In the genomic region with DNA sequence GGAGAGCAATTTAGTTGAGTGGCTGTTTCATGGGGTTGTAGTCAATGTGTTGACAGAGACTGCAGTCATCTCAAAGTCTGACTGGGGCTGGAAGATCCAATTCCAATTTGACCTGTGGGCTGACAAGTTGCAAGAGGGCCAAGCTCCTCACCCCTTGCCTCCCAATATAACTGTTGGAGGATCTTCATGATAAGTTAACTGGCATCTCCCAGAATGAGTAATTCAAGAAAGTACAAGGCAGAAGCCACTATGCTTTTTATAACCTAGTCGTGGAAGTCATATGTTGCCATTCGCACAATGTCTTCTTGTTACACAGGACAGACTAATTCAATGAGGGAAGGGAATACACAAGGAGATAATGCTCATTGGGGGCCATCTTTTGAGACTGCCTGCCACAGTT, we compare ENCODE assay signal across 21 cellular contexts. TPM values are rescaled to one million over a fixed set of nuclear protein-coding genes. Genes with fewer than 3 reads are reported as not detected.
DNase-seq lines count a peak whose midpoint lies in the region; ATAC-seq and TF ChIP-seq lines count a peak whose summit lies in the region.
"Had no signal": no experiment of that assay in that cellular context is flagged by ENCODE, and none has a peak within 500 bp of the region (broad histone marks: within the 10 kb centered on the region; RNA-seq: fewer than 3 reads in every experiment).

No MANE protein-coding gene starts in this region.

- POLR2A ChIA-PET in activated CD8-positive, alpha-beta T cell treated with anti-CD3 and anti-CD28 coated beads, Interleukin-2, amount 10 ng/mL, durations not matched to agents 7 days and 5 days (lab: Charles Lee), result interaction anchor here (7.8 kb wide), 1 partner anchor 40 kb away, joined by 113 read pairs; the partner anchor contains the start of gene CLDND1
- POLR2A ChIA-PET in Caco-2 (lab: Charles Lee), result no interaction called here

- H3K9me3 Mint-ChIP-seq in activated CD8-positive, alpha-beta memory T cell treated with anti-CD3 and anti-CD28 coated beads, Interleukin-2, amount 10 ng/mL, durations not matched to agents 7 days and 5 days (ENCODE audit: low read depth), result no peaks in the 10 kb centered on the region
- H3K9me3 Mint-ChIP-seq in activated CD8-positive, alpha-beta T cell treated with anti-CD3 and anti-CD28 coated beads, Interleukin-2, amount 10 ng/mL, durations not matched to agents 7 days and 5 days (ENCODE audit: insufficient read depth), result peaks cover 13% of the 10 kb centered on the region
- H3K9me3 Mint-ChIP-seq in natural killer cell treated with Interleukin-12 subunit alpha and Interleukin-12 subunit beta and Interleukin-15 and Interleukin-18, amount 100 ng/mL, for 72 hours, result no peaks in the 10 kb centered on the region
- no peaks in the 10 kb centered on the region for H3K9me3 Mint-ChIP-seq in Caco-2 (ENCODE audit: unreplicated experiment)
- H3K9me3 Mint-ChIP-seq: mesothelial cell of epicardium, WTC11 had no signal

- no peaks in the 10 kb centered on the region for H3K27me3 ChIP-seq in KMS-11 (ENCODE audit: insufficient read depth, low read depth)
- no peaks in the 10 kb centered on the region for H3K27me3 ChIP-seq in Caco-2 (replicated peaks; ENCODE audit: control insufficient read depth, insufficient read depth, low read length)
- H3K27me3 ChIP-seq: dorsolateral prefrontal cortex, gastrocnemius medialis had no signal

- H3K9ac ChIP-seq in KMS-11, result no peak overlapping the region

- CTCF ChIA-PET in activated CD8-positive, alpha-beta memory T cell treated with anti-CD3 and anti-CD28 coated beads, Interleukin-2, amount 10 ng/mL, durations not matched to agents 7 days and 5 days (lab: Charles Lee), result no interaction called here
- CTCF ChIA-PET in activated CD8-positive, alpha-beta T cell treated with anti-CD3 and anti-CD28 coated beads, Interleukin-2, amount 10 ng/mL, durations not matched to agents 7 days and 5 days (lab: Charles Lee), result interaction anchor here (1.4 to 2.3 kb wide), 2 partner anchors 12 to 14 kb away, joined by 4 to 14 read pairs; no protein-coding TSS in a partner anchor
- CTCF ChIA-PET in Caco-2 (lab: Charles Lee), result no interaction called here

- H3K4me3 ChIP-seq in KMS-11 (IDR thresholded peaks at IDR 0.05; ENCODE audit: insufficient read depth, low read depth, low read length) (no peak overlapping the region), Caco-2 (ENCODE audit: low read depth, low read length) (no peak overlapping the region)
- H3K4me3 ChIP-seq: dorsolateral prefrontal cortex, gastrocnemius medialis, tibial artery had no signal

- TF ChIP-seq CTCF in KMS-11 (conservative IDR thresholded peaks at IDR 0.05; ENCODE audit: low read depth, low read length) (no peak), Caco-2 (IDR thresholded peaks at IDR 0.05; ENCODE audit: insufficient read depth in 1 of 2, low read depth in 1 of 2, low read length in 1 of 2, severe bottlenecking in 1 of 2, unreplicated experiment in 1 of 2) (no peak)

- H3K79me2 ChIP-seq in KMS-11 (ENCODE audit: insufficient read depth, low read depth), result no peaks in the 10 kb centered on the region

- peaks cover 22% of the 10 kb centered on the region for H3K36me3 Mint-ChIP-seq in activated CD8-positive, alpha-beta memory T cell treated with anti-CD3 and anti-CD28 coated beads, Interleukin-2, amount 10 ng/mL, durations not matched to agents 7 days and 5 days
- peaks cover 26% of the 10 kb centered on the region for H3K36me3 Mint-ChIP-seq in activated CD8-positive, alpha-beta T cell treated with anti-CD3 and anti-CD28 coated beads, Interleukin-2, amount 10 ng/mL, durations not matched to agents 7 days and 5 days (ENCODE audit: low read depth)
- H3K36me3 Mint-ChIP-seq in natural killer cell treated with Interleukin-12 subunit alpha and Interleukin-12 subunit beta and Interleukin-15 and Interleukin-18, amount 100 ng/mL, for 72 hours, result peaks cover 11% of the 10 kb centered on the region
- H3K36me3 Mint-ChIP-seq in Caco-2 (ENCODE audit: insufficient read depth, unreplicated experiment), result no peaks in the 10 kb centered on the region
- H3K36me3 Mint-ChIP-seq: mesothelial cell of epicardium, WTC11 had no signal

- intact Hi-C loops in Caco-2 (cut with micrococcal nuclease; ENCODE audit: unreplicated experiment), result no loop called here

- peak overlapping the region; percentile 9; the same call in 1 of the 2 replicates for H3K27ac ChIP-seq in KMS-11
- H3K27ac ChIP-seq: dorsolateral prefrontal cortex, gastrocnemius medialis, tibial artery had no signal

- H3K36me3 ChIP-seq in KMS-11 (ENCODE audit: insufficient read depth) (no peaks in the 10 kb centered on the region), Caco-2 (ENCODE audit: control insufficient read depth, insufficient read depth, low read length) (no peaks in the 10 kb centered on the region)
- H3K36me3 ChIP-seq: gastrocnemius medialis, tibial artery had no signal

- peak overlapping the region; percentile 75 for H3K27ac Mint-ChIP-seq in activated CD8-positive, alpha-beta memory T cell treated with anti-CD3 and anti-CD28 coated beads, Interleukin-2, amount 10 ng/mL, durations not matched to agents 7 days and 5 days
- H3K27ac Mint-ChIP-seq in activated CD8-positive, alpha-beta T cell treated with anti-CD3 and anti-CD28 coated beads, Interleukin-2, amount 10 ng/mL, durations not matched to agents 7 days and 5 days, result peak overlapping the region; percentile 37
- H3K27ac Mint-ChIP-seq in natural killer cell treated with Interleukin-12 subunit alpha and Interleukin-12 subunit beta and Interleukin-15 and Interleukin-18, amount 100 ng/mL, for 72 hours, result peak overlapping the region; percentile 56 to 100
- H3K27ac Mint-ChIP-seq in Caco-2 (ENCODE audit: unreplicated experiment), result no peak overlapping the region
- H3K27ac Mint-ChIP-seq: mesothelial cell of epicardium, WTC11 had no signal

- H3K4me3 Mint-ChIP-seq in activated CD8-positive, alpha-beta memory T cell treated with anti-CD3 and anti-CD28 coated beads, Interleukin-2, amount 10 ng/mL, durations not matched to agents 7 days and 5 days, result peak overlapping the region; percentile 23
- H3K4me3 Mint-ChIP-seq in activated CD8-positive, alpha-beta T cell treated with anti-CD3 and anti-CD28 coated beads, Interleukin-2, amount 10 ng/mL, durations not matched to agents 7 days and 5 days, result no peak overlapping the region
- peak overlapping the region; percentile 81 for H3K4me3 Mint-ChIP-seq in natural killer cell treated with Interleukin-12 subunit alpha and Interleukin-12 subunit beta and Interleukin-15 and Interleukin-18, amount 100 ng/mL, for 72 hours
- no peak overlapping the region for H3K4me3 Mint-ChIP-seq in Caco-2 (ENCODE audit: unreplicated experiment)
- H3K4me3 Mint-ChIP-seq: mesothelial cell of epicardium, WTC11 had no signal

- no peak for ATAC-seq in activated CD8-positive, alpha-beta memory T cell treated with anti-CD3 and anti-CD28 coated beads, Interleukin-2, amount 10 ng/mL, durations not matched to agents 7 days and 5 days
- ATAC-seq in activated CD8-positive, alpha-beta T cell treated with anti-CD3 and anti-CD28 coated beads, Interleukin-2, amount 10 ng/mL, durations not matched to agents 7 days and 5 days, result no peak
- no peak for ATAC-seq in natural killer cell treated with Interleukin-12 subunit alpha and Interleukin-12 subunit beta and Interleukin-15 and Interleukin-18, amount 100 ng/mL, for 72 hours
- ATAC-seq in HG03108 (IDR thresholded peaks at IDR 0.05; ENCODE audit: unreplicated experiment), result no peak
- no peak for ATAC-seq in HG03457 (IDR thresholded peaks at IDR 0.05; ENCODE audit: unreplicated experiment)
- ATAC-seq: gastrocnemius medialis, WTC11 had no signal

- no TSS peak for BruUV-seq in Caco-2 (replicated peaks; lab: Mats Ljungman, UMichigan)

- peaks cover 93% of the 10 kb centered on the region for H3K4me1 ChIP-seq in KMS-11 (ENCODE audit: low read depth, poor library complexity, severe bottlenecking)
- H3K4me1 ChIP-seq in Caco-2, result no peaks in the 10 kb centered on the region
- H3K4me1 ChIP-seq: gastrocnemius medialis, tibial artery had no signal

- 0 out of 2 replicates have a peak overlapping the region, but pooled peaks have one; percentile 8 for H3K4me2 ChIP-seq in KMS-11

- no peaks in the 10 kb centered on the region for H3K27me3 Mint-ChIP-seq in activated CD8-positive, alpha-beta memory T cell treated with anti-CD3 and anti-CD28 coated beads, Interleukin-2, amount 10 ng/mL, durations not matched to agents 7 days and 5 days
- H3K27me3 Mint-ChIP-seq in activated CD8-positive, alpha-beta T cell treated with anti-CD3 and anti-CD28 coated beads, Interleukin-2, amount 10 ng/mL, durations not matched to agents 7 days and 5 days (ENCODE audit: low read depth), result no peaks in the 10 kb centered on the region
- H3K27me3 Mint-ChIP-seq in natural killer cell treated with Interleukin-12 subunit alpha and Interleukin-12 subunit beta and Interleukin-15 and Interleukin-18, amount 100 ng/mL, for 72 hours, result no peaks in the 10 kb centered on the region
- H3K27me3 Mint-ChIP-seq in Caco-2 (ENCODE audit: insufficient read depth, unreplicated experiment), result peaks cover 3% of the 10 kb centered on the region

- DNase-seq in activated CD8-positive, alpha-beta memory T cell treated with anti-CD3 and anti-CD28 coated beads, Interleukin-2, amount 10 ng/mL, durations not matched to agents 7 days and 5 days, result no peak
- DNase-seq in activated CD8-positive, alpha-beta memory T cell treated with anti-CD3 and anti-CD28 coated beads, Interleukin-2, amount 50 U/mL, for 48 hours, result no peak
- no peak for DNase-seq in activated CD8-positive, alpha-beta T cell treated with anti-CD3 and anti-CD28 coated beads, Interleukin-2, amount 10 ng/mL, durations not matched to agents 7 days and 5 days
- no peak for DNase-seq in natural killer cell treated with Interleukin-12 subunit alpha and Interleukin-12 subunit beta and Interleukin-15 and Interleukin-18, amount 100 ng/mL, for 72 hours (ENCODE audit: low spot score)
- DNase-seq in Caco-2, result no peak
- DNase-seq: activated CD8-positive, alpha-beta memory T cell treated with anti-CD3 and anti-CD28 coated beads, Interleukin-2, amount 50 U/mL, for 4 hours; dorsolateral prefrontal cortex; gastrocnemius medialis; H7; NCI-H1930; Right ventricle myocardium superior; tibial artery had no signal

- H3K9me3 ChIP-seq in Caco-2, result no peaks in the 10 kb centered on the region
- H3K9me3 ChIP-seq: gastrocnemius medialis, tibial artery had no signal

- no peak overlapping the region for H2AFZ ChIP-seq in KMS-11 (ENCODE audit: low read depth)

- H4K20me1 ChIP-seq in KMS-11 (ENCODE audit: insufficient read depth), result no peaks in the 10 kb centered on the region

- peaks cover 91% of the 10 kb centered on the region for H3K4me1 Mint-ChIP-seq in activated CD8-positive, alpha-beta memory T cell treated with anti-CD3 and anti-CD28 coated beads, Interleukin-2, amount 10 ng/mL, durations not matched to agents 7 days and 5 days
- peaks cover 93% of the 10 kb centered on the region for H3K4me1 Mint-ChIP-seq in activated CD8-positive, alpha-beta T cell treated with anti-CD3 and anti-CD28 coated beads, Interleukin-2, amount 10 ng/mL, durations not matched to agents 7 days and 5 days (ENCODE audit: low read depth)
- peaks cover 66 to 80% of the 10 kb centered on the region in 2 donors for H3K4me1 Mint-ChIP-seq in natural killer cell treated with Interleukin-12 subunit alpha and Interleukin-12 subunit beta and Interleukin-15 and Interleukin-18, amount 100 ng/mL, for 72 hours (ENCODE audit: low read depth in 2 of 2)
- no peaks in the 10 kb centered on the region for H3K4me1 Mint-ChIP-seq in Caco-2 (ENCODE audit: low read depth, unreplicated experiment)
- H3K4me1 Mint-ChIP-seq: mesothelial cell of epicardium, WTC11 had no signal

RNA-seq across cellular contexts. Expression of gene GPR15, which starts 29.1 kb away (rescaled TPM):
- total RNA-seq in activated CD8-positive, alpha-beta memory T cell treated with anti-CD3 and anti-CD28 coated beads, Interleukin-2, amount 10 ng/mL, durations not matched to agents 7 days and 5 days, result 100 to 1,000 TPM; 107 to 182 TPM
- 10 to 100 TPM; 18.9 to 19.7 TPM for total RNA-seq in activated CD8-positive, alpha-beta T cell treated with anti-CD3 and anti-CD28 coated beads, Interleukin-2, amount 10 ng/mL, durations not matched to agents 7 days and 5 days
- 10 to 100 TPM in 1 of 2 donors, 1 to 10 TPM in 1; 1.4 to 13.2 TPM for total RNA-seq in natural killer cell treated with Interleukin-12 subunit alpha and Interleukin-12 subunit beta and Interleukin-15 and Interleukin-18, amount 100 ng/mL, for 72 hours
- not detected in 2 replicates for total RNA-seq in Caco-2 (2022)
- total RNA-seq: bronchial epithelial cell, epithelial cell of proximal tubule, gastrocnemius medialis, H7, mesothelial cell of epicardium, NCI-H460, renal cortical epithelial cell, Right ventricle myocardium superior, WTC11 had no signal

RNA-seq across cellular contexts. Expression of gene CPOX, which starts 32.5 kb away (rescaled TPM):
- total RNA-seq in activated CD8-positive, alpha-beta memory T cell treated with anti-CD3 and anti-CD28 coated beads, Interleukin-2, amount 10 ng/mL, durations not matched to agents 7 days and 5 days, result 10 to 100 TPM; 71.6 to 88.5 TPM
- 10 to 100 TPM; 63.8 to 65.3 TPM for total RNA-seq in activated CD8-positive, alpha-beta T cell treated with anti-CD3 and anti-CD28 coated beads, Interleukin-2, amount 10 ng/mL, durations not matched to agents 7 days and 5 days
- total RNA-seq in natural killer cell treated with Interleukin-12 subunit alpha and Interleukin-12 subunit beta and Interleukin-15 and Interleukin-18, amount 100 ng/mL, for 72 hours, result 10 to 100 TPM; 35.7 to 84.3 TPM
- 24.2 and 25.0 TPM in 2 replicates for total RNA-seq in Caco-2 (2022)

RNA-seq across cellular contexts. Expression of gene CLDND1, which starts 38.2 kb away (rescaled TPM):
- 100 to 1,000 TPM; 514 to 528 TPM for total RNA-seq in activated CD8-positive, alpha-beta memory T cell treated with anti-CD3 and anti-CD28 coated beads, Interleukin-2, amount 10 ng/mL, durations not matched to agents 7 days and 5 days
- total RNA-seq in activated CD8-positive, alpha-beta T cell treated with anti-CD3 and anti-CD28 coated beads, Interleukin-2, amount 10 ng/mL, durations not matched to agents 7 days and 5 days, result 100 to 1,000 TPM; 410 to 414 TPM
- total RNA-seq in natural killer cell treated with Interleukin-12 subunit alpha and Interleukin-12 subunit beta and Interleukin-15 and Interleukin-18, amount 100 ng/mL, for 72 hours, result 100 to 1,000 TPM; 352 to 548 TPM
- 56.0 TPM in 2 replicates for total RNA-seq in Caco-2 (2022)

Comparison
In these comparisons a context has a peak if more than half of its experiments do, and no peak if none do; other contexts are left out.
1. H3K4me3 Mint-ChIP-seq: peak in activated CD8-positive, alpha-beta memory T cell treated with anti-CD3 and anti-CD28 coated beads, Interleukin-2, amount 10 ng/mL, durations not matched to agents 7 days and 5 days (single experiment) and natural killer cell treated with Interleukin-12 subunit alpha and Interleukin-12 subunit beta and Interleukin-15 and Interleukin-18, amount 100 ng/mL, for 72 hours (single experiment); none in activated CD8-positive, alpha-beta T cell treated with anti-CD3 and anti-CD28 coated beads, Interleukin-2, amount 10 ng/mL, durations not matched to agents 7 days and 5 days (single experiment) and Caco-2 (single experiment).
2. RNA of gene GPR15, which starts 29.1 kb away (total RNA-seq): 107 to 182 TPM in activated CD8-positive, alpha-beta memory T cell treated with anti-CD3 and anti-CD28 coated beads, Interleukin-2, amount 10 ng/mL, durations not matched to agents 7 days and 5 days; 18.9 to 19.7 TPM in activated CD8-positive, alpha-beta T cell treated with anti-CD3 and anti-CD28 coated beads, Interleukin-2, amount 10 ng/mL, durations not matched to agents 7 days and 5 days, 1.4 to 13.2 TPM in natural killer cell treated with Interleukin-12 subunit alpha and Interleukin-12 subunit beta and Interleukin-15 and Interleukin-18, amount 100 ng/mL, for 72 hours and not detected in Caco-2; every median in the first group is over 4 times any median in the second.